In the genomic region with DNA sequence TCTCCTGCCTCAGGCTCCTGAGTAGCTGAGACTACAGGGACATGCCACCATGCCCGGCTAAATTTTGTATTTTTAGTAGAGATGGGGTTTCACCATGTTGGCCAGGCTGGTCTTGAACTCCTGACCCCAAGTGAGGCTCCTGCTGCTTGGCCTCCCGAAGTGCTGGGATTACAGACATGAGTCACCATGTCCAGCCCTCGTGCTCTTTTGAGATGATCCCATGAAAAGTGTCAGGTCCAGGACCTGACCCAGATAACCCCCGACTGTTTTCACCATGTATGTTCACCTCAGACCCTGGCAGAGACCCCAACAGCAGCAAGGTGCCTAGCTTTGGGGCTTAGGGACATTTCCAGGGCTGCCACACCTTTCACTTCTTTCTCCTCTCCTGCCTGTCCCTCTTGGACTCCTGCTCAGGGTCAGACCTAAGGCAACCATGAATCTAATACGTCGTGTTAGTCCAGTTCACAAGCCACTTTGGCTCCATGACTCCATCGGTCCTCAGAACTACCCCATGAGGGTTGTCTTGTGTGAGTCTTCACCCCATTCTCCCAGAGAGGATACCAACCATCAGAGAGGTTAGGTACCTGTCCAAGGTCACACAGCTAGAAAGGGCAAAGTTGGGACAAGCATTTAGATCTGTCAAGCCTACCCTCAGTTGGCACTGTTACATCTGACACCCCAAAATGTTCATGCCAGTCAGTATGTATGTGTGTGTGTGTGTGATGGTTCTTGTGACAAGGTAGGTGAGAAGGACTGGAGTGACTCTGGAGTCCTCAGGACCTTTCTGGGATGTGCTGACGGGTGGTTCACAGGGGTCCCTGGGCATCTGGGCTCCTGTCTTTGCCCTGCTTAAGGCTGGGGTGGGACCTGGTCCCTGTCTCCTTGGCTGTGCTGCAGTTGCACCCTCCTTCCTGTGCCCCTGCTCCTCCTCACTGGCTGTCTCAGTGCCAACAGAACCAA, we compare ENCODE assay signal across 2 cellular contexts.
A peak's percentile ranks its signal among the peaks of the same experiment; 100 is the strongest.
TF ChIP-seq lines count a peak whose summit lies in the region.

No MANE protein-coding gene starts in this region.

TF ChIP-seq in HEK293T, 16 proteins besides CTCF, POLR2A, EP300 and RAD21 (continued from another document):
- no peak for TF ChIP-seq ZNF384 (IDR thresholded peaks at IDR 0.05)
- no peak for TF ChIP-seq ELF4 (IDR thresholded peaks at IDR 0.05)
- TF ChIP-seq BHLHE40 (IDR thresholded peaks at IDR 0.05; ENCODE audit: borderline replicate concordance): no peak
- TF ChIP-seq LEF1 (IDR thresholded peaks at IDR 0.05; ENCODE audit: borderline replicate concordance): no peak
- no peak for TF ChIP-seq CTBP1 (IDR thresholded peaks at IDR 0.05; ENCODE audit: borderline replicate concordance)
- TF ChIP-seq NFRKB (IDR thresholded peaks at IDR 0.05): no peak
- TF ChIP-seq ARNT (IDR thresholded peaks at IDR 0.05): no peak
- TF ChIP-seq FOXA1 (IDR thresholded peaks at IDR 0.05): no peak
- no peak for TF ChIP-seq HDGF (IDR thresholded peaks at IDR 0.05; ENCODE audit: borderline replicate concordance)
TF ChIP-seq in HEK293T: peak in this region for 0.

TF ChIP-seq in H1, 55 proteins besides CTCF, POLR2A, EP300 and RAD21:
- no peak for TF ChIP-seq GABPA (IDR thresholded peaks at IDR 0.05; ENCODE audit: borderline replicate concordance, insufficient read depth, low read length)
- 0 out of 2 replicates have a peak, but pooled peaks have one; percentile 26 for TF ChIP-seq KDM1A (IDR thresholded peaks at IDR 0.05; ENCODE audit: borderline replicate concordance, low read length)
TF ChIP-seq in H1: peak in this region for 1.
